In genomic region chr7:45255187-45255586, GRCh38 we compare ENCODE assay signal across 22 cellular contexts.
"Had no signal": no experiment of that assay in that cellular context is flagged by ENCODE, and none has a peak within 500 bp of the region (broad histone marks: within the 10 kb centered on the region; RNA-seq: fewer than 3 reads in every experiment).

No MANE protein-coding gene starts in this region.

- H3K36me3 ChIP-seq: MG63, SJSA1 had no signal

- H3K27me3 ChIP-seq: MG63 had no signal

- H3K4me1 ChIP-seq: SJSA1 had no signal

- H3K4me3 Mint-ChIP-seq: IgD-negative memory B cell had no signal

- H3K27ac Mint-ChIP-seq: IgD-negative memory B cell had no signal

- DNase-seq: KBM-7, MG63, NCI-H1092, NCI-H1105 treated with DMSO at 0.1 percent for 48 hours, NCI-H1417 treated with DMSO at 0.1 percent for 48 hours, NCI-H146, NCI-H1694 treated with DMSO at 0.1 percent for 48 hours, NCI-H1930, NCI-H2081, NCI-H2107, NCI-H345, NCI-H524, NCI-H526 treated with DMSO at 0.1 percent for 48 hours, NCI-H748 treated with DMSO at 0.1 percent for 48 hours, Right ventricle myocardium superior, RPMI8226, SIG-M5, SW 1271 had no signal

- H3K4me3 ChIP-seq: MG63, SJSA1, SK-N-MC had no signal

- H3K9me3 ChIP-seq: MG63, SJSA1 had no signal

- H3K9me3 Mint-ChIP-seq: IgD-negative memory B cell had no signal

- H3K27ac ChIP-seq: HL-60, SJSA1, SK-N-MC had no signal
